In the genomic region with DNA sequence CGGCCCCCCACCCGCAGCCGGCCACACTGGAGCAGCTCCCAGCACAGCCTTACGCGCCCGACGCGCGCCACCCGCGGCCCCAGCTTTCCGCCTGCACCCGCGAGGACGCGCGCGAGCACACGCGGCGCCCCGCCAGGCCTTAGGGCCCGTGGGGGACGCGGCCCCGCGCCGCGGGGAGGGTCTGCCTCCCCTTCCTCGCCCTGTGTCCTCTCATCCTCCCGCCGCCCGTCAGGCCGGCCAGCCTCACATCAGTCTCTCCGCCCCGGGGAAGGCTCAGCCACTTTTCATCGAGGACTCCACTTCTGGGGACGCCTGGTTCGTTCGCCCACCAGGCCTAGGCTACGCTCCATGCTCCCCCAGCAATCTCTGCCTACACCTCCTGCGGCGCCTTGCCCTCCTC, we compare ENCODE assay signal across 19 cellular contexts. TPM values are rescaled to one million over a fixed set of nuclear protein-coding genes. Genes with fewer than 3 reads are reported as not detected.
DNase-seq lines count a peak whose midpoint lies in the region; ATAC-seq, FAIRE-seq and TF ChIP-seq lines count a peak whose summit lies in the region.
"Had no signal": no experiment of that assay in that cellular context is flagged by ENCODE, and none has a peak within 500 bp of the region (broad histone marks: within the 10 kb centered on the region; RNA-seq: fewer than 3 reads in every experiment).

No MANE protein-coding gene starts in this region.

- H3K4me1 Mint-ChIP-seq in neural progenitor cell, result peaks cover 14% of the 10 kb centered on the region
- peaks cover 11 to 12% of the 10 kb centered on the region in 2 donors for H3K4me1 Mint-ChIP-seq in stimulated activated naive B cell treated with anti-CD40 and anti-IgM and Interleukin-4, amounts not matched to agents 10 μg/mL and 1 μg/mL and 100 μg/mL, for 72 hours

- peak overlapping the region; percentile 21; the same call in 1 of the 2 replicates for H3K4me3 ChIP-seq in HUES64 (ENCODE audit: low read length)
- peak overlapping the region in 7 of 10 donors; percentile 24 to 46 (median 37) for H3K4me3 ChIP-seq in heart right ventricle
- H3K4me3 ChIP-seq in neural progenitor cell, result peak overlapping the region; percentile 7
- H3K4me3 ChIP-seq: dorsolateral prefrontal cortex had no signal

- H3K27ac ChIP-seq in HUES64 (ENCODE audit: low read depth, low read length) (no peak overlapping the region), heart right ventricle (peak overlapping the region in 1 of 10 donors; percentile 4), neural progenitor cell (no peak overlapping the region)

- H3K27me3 Mint-ChIP-seq in neural progenitor cell (ENCODE audit: insufficient read depth, low read depth), result peaks cover 5% of the 10 kb centered on the region
- peaks cover 52 to 66% of the 10 kb centered on the region in 2 donors for H3K27me3 Mint-ChIP-seq in stimulated activated naive B cell treated with anti-CD40 and anti-IgM and Interleukin-4, amounts not matched to agents 10 μg/mL and 1 μg/mL and 100 μg/mL, for 72 hours

- FAIRE-seq in H54 (lab: Jason Lieb, UNC), result no peak
- FAIRE-seq: keratinocyte had no signal

- TF ChIP-seq CTCF in heart right ventricle (IDR thresholded peaks at IDR 0.05), result no peak
- no peak for TF ChIP-seq CTCF in neural progenitor cell (IDR thresholded peaks at IDR 0.05)

- ATAC-seq in heart right ventricle (peak in 3 of 8 donors; percentile 14 to 34 (median 32)), GM18517 (IDR thresholded peaks at IDR 0.05; ENCODE audit: unreplicated experiment) (no peak), GM21360 (IDR thresholded peaks at IDR 0.05; ENCODE audit: unreplicated experiment) (no peak)
- peak in 1 of 2 donors; percentile 28 for ATAC-seq in stimulated activated naive B cell treated with anti-CD40 and anti-IgM and Interleukin-4, amounts not matched to agents 10 μg/mL and 1 μg/mL and 100 μg/mL, for 72 hours (replicated peaks)
- ATAC-seq: activated CD8-positive, alpha-beta T cell treated with anti-CD3 and anti-CD28 coated beads, Interleukin-2, amount 10 ng/mL, durations not matched to agents 7 days and 5 days had no signal

- no peak overlapping the region for H3K27ac Mint-ChIP-seq in neural progenitor cell
- no peak overlapping the region for H3K27ac Mint-ChIP-seq in stimulated activated naive B cell treated with anti-CD40 and anti-IgM and Interleukin-4, amounts not matched to agents 10 μg/mL and 1 μg/mL and 100 μg/mL, for 72 hours
- H3K27ac Mint-ChIP-seq: activated CD8-positive, alpha-beta T cell treated with anti-CD3 and anti-CD28 coated beads, Interleukin-2, amount 10 ng/mL, durations not matched to agents 7 days and 5 days had no signal

- TF ChIP-seq POLR2A in H54 (IDR thresholded peaks at IDR 0.05; ENCODE audit: low read depth, low read length), result no peak

- H3K36me3 ChIP-seq in HUES64 (ENCODE audit: insufficient read depth, low read length) (no peaks in the 10 kb centered on the region), heart right ventricle (no peaks in the 10 kb centered on the region), neural progenitor cell (no peaks in the 10 kb centered on the region)

- no peak overlapping the region for H3K4me3 Mint-ChIP-seq in neural progenitor cell
- H3K4me3 Mint-ChIP-seq in stimulated activated naive B cell treated with anti-CD40 and anti-IgM and Interleukin-4, amounts not matched to agents 10 μg/mL and 1 μg/mL and 100 μg/mL, for 72 hours, result peak overlapping the region; percentile 46 to 68
- H3K4me3 Mint-ChIP-seq: activated CD8-positive, alpha-beta T cell treated with anti-CD3 and anti-CD28 coated beads, Interleukin-2, amount 10 ng/mL, durations not matched to agents 7 days and 5 days had no signal

- no peaks in the 10 kb centered on the region for H3F3A ChIP-seq in neural progenitor cell (ENCODE audit: low read depth)

- no peaks in the 10 kb centered on the region for H3K9me3 Mint-ChIP-seq in neural progenitor cell
- no peaks in the 10 kb centered on the region for H3K9me3 Mint-ChIP-seq in stimulated activated naive B cell treated with anti-CD40 and anti-IgM and Interleukin-4, amounts not matched to agents 10 μg/mL and 1 μg/mL and 100 μg/mL, for 72 hours

- H3K9me3 ChIP-seq in HUES64 (ENCODE audit: insufficient read depth, low read depth, low read length) (no peaks in the 10 kb centered on the region), heart right ventricle (no peaks in the 10 kb centered on the region), neural progenitor cell (ENCODE audit: low read depth) (no peaks in the 10 kb centered on the region)

- H3K4me2 ChIP-seq in neural progenitor cell, result peak overlapping the region; percentile 64

- H3K27me3 ChIP-seq in HUES64 (ENCODE audit: insufficient read depth, low read length) (peaks cover 21% of the 10 kb centered on the region), heart right ventricle (peaks cover 0 to 41% (median 13%) of the 10 kb centered on the region in 7 donors), neural progenitor cell (peaks cover 24% of the 10 kb centered on the region)
- H3K27me3 ChIP-seq: dorsolateral prefrontal cortex had no signal

- 0 out of 2 replicates have a peak overlapping the region, but pooled peaks have one; percentile 5 for H3K9ac ChIP-seq in HUES64 (ENCODE audit: low read depth, low read length)
- no peak overlapping the region for H3K9ac ChIP-seq in neural progenitor cell

- H4K20me1 ChIP-seq in neural progenitor cell (ENCODE audit: low read depth), result no peaks in the 10 kb centered on the region

- no peak overlapping the region for H2AFZ ChIP-seq in neural progenitor cell (replicated peaks)

- H3K4me1 ChIP-seq in HUES64 (ENCODE audit: insufficient read depth, low read length), result no peaks in the 10 kb centered on the region
- H3K4me1 ChIP-seq in heart right ventricle, result no peaks in the 10 kb centered on the region
- no peaks in the 10 kb centered on the region for H3K4me1 ChIP-seq in neural progenitor cell

- peaks cover 2% of the 10 kb centered on the region for H3K36me3 Mint-ChIP-seq in neural progenitor cell
- H3K36me3 Mint-ChIP-seq in stimulated activated naive B cell treated with anti-CD40 and anti-IgM and Interleukin-4, amounts not matched to agents 10 μg/mL and 1 μg/mL and 100 μg/mL, for 72 hours, result no peaks in the 10 kb centered on the region

- WGBS in HUES64, result 93% methylated on average over 43 of the region's 43 CpGs
- WGBS in heart right ventricle, 2 donors, result 8 to 18% methylated on average over 21 to 43 of the region's 43 CpGs

- no peaks in the 10 kb centered on the region for H3K79me2 ChIP-seq in neural progenitor cell (ENCODE audit: low read depth)

- no peak for DNase-seq in heart right ventricle
- DNase-seq in neural progenitor cell (ENCODE audit: low spot score), result no peak
- DNase-seq in stimulated activated naive B cell treated with anti-CD40 and anti-IgM and Interleukin-4, amounts not matched to agents 10 μg/mL and 1 μg/mL and 100 μg/mL, for 72 hours, result no peak
- no peak for DNase-seq in H54 (ENCODE audit: insufficient read length, low spot score)
- DNase-seq: activated CD4-positive, CD25-positive, alpha-beta regulatory T cell treated with anti-CD3 and anti-CD28 coated beads, Interleukin-2, amount 50 U/mL, for 72 hours; activated CD8-positive, alpha-beta T cell treated with anti-CD3 and anti-CD28 coated beads, Interleukin-2, amount 10 ng/mL, durations not matched to agents 7 days and 5 days; activated gamma-delta T cell treated with Interleukin-2 at 50 U/mL for 16 hours; dorsolateral prefrontal cortex; GF-D8; Kasumi-1; NCI-H187; nucleus accumbens; T1000 had no signal

- intact Hi-C loops in heart right ventricle (cut with DNase I), result no loop called here

RNA-seq across cellular contexts. Expression of a gene that starts 12.6 kb away (rescaled TPM):
- polyA plus RNA-seq in HUES64 (2013, experiment 1 of 2), result not detected
- polyA plus RNA-seq in HUES64 (2013, experiment 2 of 2), result not detected
- total RNA-seq in heart right ventricle (under 1 TPM in 5 of 10 donors, not detected in 5; 0.15 to 0.37 (median 0.25) TPM), neural progenitor cell (ENCODE audit: low replicate concordance) (not detected in 2 replicates)
- polyA plus RNA-seq in heart right ventricle, result under 1 TPM in 1 of 2 donors, not detected in 1; 0.15 TPM
- total RNA-seq: activated CD8-positive, alpha-beta T cell treated with anti-CD3 and anti-CD28 coated beads, Interleukin-2, amount 10 ng/mL, durations not matched to agents 7 days and 5 days; fibroblast of villous mesenchyme; lung microvascular endothelial cell had no signal
- polyA plus RNA-seq: keratinocyte had no signal

RNA-seq across cellular contexts. Expression of a gene that starts 23.2 kb away (rescaled TPM):
- polyA plus RNA-seq in HUES64 (2013, experiment 1 of 2), result 9.5 TPM
- 12.8 TPM for polyA plus RNA-seq in HUES64 (2013, experiment 2 of 2)
- 10 to 100 TPM in 7 of 10 donors, 1 to 10 TPM in 3; 2.7 to 84.5 (median 26.3) TPM for total RNA-seq in heart right ventricle
- polyA plus RNA-seq in heart right ventricle, result 10 to 100 TPM in 1 of 2 donors, 1 to 10 TPM in 1; 3.0 to 72.3 TPM
- 21.3 and 35.4 TPM in 2 replicates for total RNA-seq in neural progenitor cell (ENCODE audit: low replicate concordance)
- total RNA-seq: activated CD8-positive, alpha-beta T cell treated with anti-CD3 and anti-CD28 coated beads, Interleukin-2, amount 10 ng/mL, durations not matched to agents 7 days and 5 days; fibroblast of villous mesenchyme; lung microvascular endothelial cell had no signal

RNA-seq across cellular contexts. Expression of a gene that starts 42.1 kb away (rescaled TPM):
- 0.85 TPM for polyA plus RNA-seq in HUES64 (2013, experiment 1 of 2)
- polyA plus RNA-seq in HUES64 (2013, experiment 2 of 2), result 0.63 TPM
- total RNA-seq in heart right ventricle, result under 1 TPM; 0.22 to 0.69 (median 0.32) TPM
- under 1 TPM; 0.04 to 0.22 TPM for polyA plus RNA-seq in heart right ventricle
- 1.7 and 3.2 TPM in 2 replicates for total RNA-seq in neural progenitor cell (ENCODE audit: low replicate concordance)
- total RNA-seq: activated CD8-positive, alpha-beta T cell treated with anti-CD3 and anti-CD28 coated beads, Interleukin-2, amount 10 ng/mL, durations not matched to agents 7 days and 5 days; fibroblast of villous mesenchyme had no signal
- polyA plus RNA-seq: keratinocyte had no signal

RNA-seq across cellular contexts. Expression of a gene that starts 56.1 kb away (rescaled TPM):
- polyA plus RNA-seq in HUES64 (2013, experiment 1 of 2), result 40.0 TPM
- 55.0 TPM for polyA plus RNA-seq in HUES64 (2013, experiment 2 of 2)
- total RNA-seq in heart right ventricle, result 10 to 100 TPM; 16.0 to 29.6 (median 25.7) TPM
- polyA plus RNA-seq in heart right ventricle, result 10 to 100 TPM; 25.0 to 51.3 TPM
- 25.2 and 113 TPM in 2 replicates for total RNA-seq in neural progenitor cell (ENCODE audit: low replicate concordance)
